30 cellular contexts compared by ENCODE assay signal in the genomic region with DNA sequence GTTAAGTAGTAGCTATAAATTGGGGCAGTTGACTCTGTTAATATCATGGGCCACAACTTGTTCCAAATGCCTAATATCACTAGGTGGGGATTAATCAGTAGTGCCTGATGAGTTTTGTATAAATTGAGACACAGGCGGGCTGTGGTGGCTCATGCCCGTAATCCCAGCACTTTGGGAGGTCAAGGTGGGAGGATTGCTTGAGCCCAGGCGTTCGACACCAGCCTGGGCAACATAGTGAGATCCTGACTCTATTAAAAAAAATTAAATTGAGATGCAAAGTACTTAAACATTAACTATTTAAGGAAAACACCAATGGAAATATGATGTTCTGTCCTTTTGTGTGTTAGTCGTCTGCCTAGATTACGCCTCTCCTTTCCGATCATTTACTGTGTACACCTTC. TPM values are rescaled to one million over a fixed set of nuclear protein-coding genes. Genes with fewer than 3 reads are reported as not detected.
DNase-seq lines count a peak whose midpoint lies in the region; ATAC-seq and TF ChIP-seq lines count a peak whose summit lies in the region.
"Had no signal": no experiment of that assay in that cellular context is flagged by ENCODE, and none has a peak within 500 bp of the region (broad histone marks: within the 10 kb centered on the region; RNA-seq: fewer than 3 reads in every experiment).

No MANE protein-coding gene starts in this region.

- H3K27ac Mint-ChIP-seq in endothelial cell (ENCODE audit: unreplicated experiment) (peak overlapping the region; percentile 2), progenitor cell of endocrine pancreas (peak overlapping the region; percentile 94)
- H3K27ac Mint-ChIP-seq: T-helper 2 cell treated with Interferon-gamma antibody and Interleukin-4, amounts not matched to agents 5 μg/mL and 100 μg/mL, for 36 hours had no signal

- H3K9me3 ChIP-seq in left ventricle myocardium inferior (replicated peaks) = no peaks in the 10 kb centered on the region
- no peaks in the 10 kb centered on the region for H3K9me3 ChIP-seq in SU-DHL-6 (ENCODE audit: insufficient read depth, low read length)
- H3K9me3 ChIP-seq in MG63 = no peaks in the 10 kb centered on the region
- H3K9me3 ChIP-seq: colonic mucosa, left lung, psoas muscle, sigmoid colon, SK-N-SH, tibial artery had no signal

- H3K27ac ChIP-seq in left ventricle myocardium inferior (replicated peaks) = peak overlapping the region; percentile 21
- H3K27ac ChIP-seq in SU-DHL-6 (ENCODE audit: low read depth, low read length) = no peak overlapping the region
- H3K27ac ChIP-seq: colonic mucosa, left lung, psoas muscle, sigmoid colon, tibial artery had no signal

- no peaks in the 10 kb centered on the region for H3K27me3 Mint-ChIP-seq in endothelial cell (ENCODE audit: unreplicated experiment)
- H3K27me3 Mint-ChIP-seq in progenitor cell of endocrine pancreas = no peaks in the 10 kb centered on the region

- H3K4me1 ChIP-seq in left ventricle myocardium inferior = peaks cover 98% of the 10 kb centered on the region
- H3K4me1 ChIP-seq: colonic mucosa had no signal

- H3K36me3 ChIP-seq in left ventricle myocardium inferior (no peaks in the 10 kb centered on the region), SU-DHL-6 (ENCODE audit: low read length) (no peaks in the 10 kb centered on the region), MG63 (no peaks in the 10 kb centered on the region)
- H3K36me3 ChIP-seq: colonic mucosa, left lung, sigmoid colon, tibial artery had no signal

- intact Hi-C loops in left ventricle myocardium inferior (cut with micrococcal nuclease) (no loop called here), Right ventricle myocardium superior (cut with DNase I) (no loop called here)

- no peak overlapping the region for H3K4me3 ChIP-seq in left ventricle myocardium inferior
- H3K4me3 ChIP-seq in SU-DHL-6 (ENCODE audit: insufficient read depth, low read length, poor library complexity, severe bottlenecking) = no peak overlapping the region
- H3K4me3 ChIP-seq in MG63 = no peak overlapping the region
- H3K4me3 ChIP-seq: colonic mucosa, left lung, sigmoid colon, tibial artery had no signal

- H2AFZ ChIP-seq in SU-DHL-6 (ENCODE audit: low read depth, low read length, severe bottlenecking) = no peak overlapping the region

- H3K4me3 Mint-ChIP-seq in endothelial cell (ENCODE audit: unreplicated experiment) = no peak overlapping the region
- H3K4me3 Mint-ChIP-seq in progenitor cell of endocrine pancreas (ENCODE audit: low read depth) = no peak overlapping the region
- H3K4me3 Mint-ChIP-seq: T-helper 2 cell treated with Interferon-gamma antibody and Interleukin-4, amounts not matched to agents 5 μg/mL and 100 μg/mL, for 36 hours had no signal

- H3K36me3 Mint-ChIP-seq in endothelial cell (ENCODE audit: low read depth, unreplicated experiment) = peaks cover 2% of the 10 kb centered on the region
- H3K36me3 Mint-ChIP-seq in progenitor cell of endocrine pancreas (ENCODE audit: insufficient read depth) = peaks cover 3% of the 10 kb centered on the region

- TF ChIP-seq CTCF in left ventricle myocardium inferior (IDR thresholded peaks at IDR 0.05; ENCODE audit: borderline replicate concordance) = no peak
- no peak for TF ChIP-seq CTCF in SU-DHL-6 (IDR thresholded peaks at IDR 0.05; ENCODE audit: insufficient read depth, low read length, poor library complexity, severe bottlenecking)
- TF ChIP-seq CTCF in endothelial cell (IDR thresholded peaks at IDR 0.05; ENCODE audit: unreplicated experiment) = no peak
- TF ChIP-seq CTCF in progenitor cell of endocrine pancreas (IDR thresholded peaks at IDR 0.05; ENCODE audit: unreplicated experiment) = no peak

- H3K9me3 Mint-ChIP-seq in endothelial cell (ENCODE audit: unreplicated experiment) (no peaks in the 10 kb centered on the region), progenitor cell of endocrine pancreas (ENCODE audit: low read depth) (no peaks in the 10 kb centered on the region)
- H3K9me3 Mint-ChIP-seq: T-helper 2 cell treated with Interferon-gamma antibody and Interleukin-4, amounts not matched to agents 5 μg/mL and 100 μg/mL, for 36 hours had no signal

- H3K4me2 ChIP-seq in SU-DHL-6 (ENCODE audit: low read depth, low read length, poor library complexity, severe bottlenecking) = peak overlapping the region; percentile 39
- H3K4me2 ChIP-seq: SK-N-SH had no signal

- DNase-seq in left ventricle myocardium inferior (no peak), Right ventricle myocardium superior (no peak), endothelial cell (ENCODE audit: low spot score) (no peak), progenitor cell of endocrine pancreas (ENCODE audit: low spot score, unreplicated experiment) (no peak), MG63 (no peak), HCEC 1CT (no peak), NCI-H128 (lab: John Stamatoyannopoulos, UW; ENCODE audit: unreplicated experiment) (no peak)
- DNase-seq: activated CD4-positive, alpha-beta T cell treated with anti-CD3 and anti-CD28 coated beads for 4 hours; activated effector memory CD4-positive, alpha-beta T cell treated with Interleukin-2 at 50 U/mL for 16 hours; colonic mucosa; COR-L47; DMS79; effector memory CD4-positive, alpha-beta T cell; GDM1; glutamatergic neuron; IMR-90; left lung; NCI-H1105; NCI-H1930; NCI-H524; PC-3; psoas muscle; sigmoid colon; SK-N-SH; stimulated activated CD4-positive, alpha-beta T cell treated with anti-CD3 and anti-CD28 coated beads, Interleukin-4, amount 100 ng/mL, for 24 hours; tibial artery had no signal

- H3K4me1 Mint-ChIP-seq in endothelial cell (ENCODE audit: unreplicated experiment) (peaks cover 27% of the 10 kb centered on the region), progenitor cell of endocrine pancreas (ENCODE audit: low read depth) (peaks cover 31% of the 10 kb centered on the region)

- H4K20me1 ChIP-seq in SU-DHL-6 (ENCODE audit: low read depth, low read length) = peaks cover 75% of the 10 kb centered on the region

- no peak for ATAC-seq in Right ventricle myocardium superior (ENCODE audit: poor library complexity)
- ATAC-seq: esophagus mucosa, HCT116, left lung, PC-3, psoas muscle had no signal

- no peaks in the 10 kb centered on the region for H3K9me2 ChIP-seq in SU-DHL-6 (replicated peaks; ENCODE audit: insufficient read depth, low read length)
- H3K9me2 ChIP-seq: SK-N-SH had no signal

- no peaks in the 10 kb centered on the region for H3K27me3 ChIP-seq in left ventricle myocardium inferior (ENCODE audit: low read depth)
- no peaks in the 10 kb centered on the region for H3K27me3 ChIP-seq in SU-DHL-6 (ENCODE audit: low read length)
- no peaks in the 10 kb centered on the region for H3K27me3 ChIP-seq in MG63
- H3K27me3 ChIP-seq: colonic mucosa, left lung, sigmoid colon, tibial artery had no signal

- H3K79me2 ChIP-seq in SU-DHL-6 (ENCODE audit: insufficient read depth, low read length) = peaks cover 100% of the 10 kb centered on the region

- no peak overlapping the region for H3K9ac ChIP-seq in SU-DHL-6 (ENCODE audit: low read length)

- H3F3A ChIP-seq in SU-DHL-6 (ENCODE audit: insufficient read depth) = peaks cover 12% of the 10 kb centered on the region

RNA-seq across cellular contexts. Expression of gene PAPOLA, which starts 9.0 kb away (rescaled TPM):
- total RNA-seq in left ventricle myocardium inferior (136 TPM), Right ventricle myocardium superior (132 TPM), endothelial cell (ENCODE audit: unreplicated experiment) (161 TPM), progenitor cell of endocrine pancreas (279 and 297 TPM in 2 replicates)
- 87.4 and 144 TPM in 2 replicates for total RNA-seq in MG63 (2014; rRNA removed; shearing (Covaris generic); ENCODE audit: low replicate concordance)
